In the genomic region with DNA sequence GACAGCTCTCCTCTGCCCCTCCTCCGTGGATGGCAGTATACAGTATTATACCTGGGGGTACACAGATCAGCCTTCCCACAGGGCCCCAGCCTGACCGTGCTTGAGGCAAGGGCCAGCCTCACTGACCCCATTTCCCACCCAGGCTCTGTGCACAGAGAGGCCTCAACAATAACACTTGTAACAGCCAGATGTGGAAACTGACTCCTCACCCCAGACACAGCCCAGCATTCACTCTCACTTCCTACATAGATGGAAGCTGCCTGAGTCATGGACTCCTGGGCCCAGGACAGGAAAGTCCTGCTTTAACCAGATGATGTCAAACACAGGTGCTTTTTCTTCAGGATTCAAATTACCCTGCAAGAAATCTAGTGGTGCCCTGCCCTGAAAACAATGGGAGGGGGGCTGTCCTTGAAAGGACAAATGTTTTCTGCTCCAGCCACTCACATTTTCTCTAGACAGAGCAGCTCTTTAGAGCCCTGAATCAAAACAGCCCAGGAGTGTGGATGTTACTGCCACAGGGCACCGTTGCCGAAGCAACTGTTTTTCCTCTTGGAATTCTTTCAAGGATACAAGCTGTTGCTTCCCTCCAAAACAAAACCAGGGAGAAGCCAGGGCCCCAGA, we compare ENCODE assay signal across 8 cellular contexts. TPM values are rescaled to one million over a fixed set of nuclear protein-coding genes. Genes with fewer than 3 reads are reported as not detected.
A peak's percentile ranks its signal among the peaks of the same experiment; 100 is the strongest.
DNase-seq lines count a peak whose midpoint lies in the region; ATAC-seq and TF ChIP-seq lines count a peak whose summit lies in the region.

No MANE protein-coding gene starts in this region.

- H3K9me3 ChIP-seq in ascending aorta: no peaks in the 10 kb centered on the region
- no peaks in the 10 kb centered on the region for H3K9me3 ChIP-seq in thyroid gland

- TF ChIP-seq CTCF in ascending aorta (IDR thresholded peaks at IDR 0.05) (no peak), thyroid gland (IDR thresholded peaks at IDR 0.05) (no peak)

- no peaks in the 10 kb centered on the region for H3K27me3 Mint-ChIP-seq in activated CD4-positive, alpha-beta T cell treated with anti-CD3 and anti-CD28 coated beads, Interleukin-2, amount 10 ng/mL, durations not matched to agents 7 days and 5 days
- peaks cover 2 to 27% (median 16%) of the 10 kb centered on the region in 3 donors for H3K27me3 Mint-ChIP-seq in immature natural killer cell (ENCODE audit: low read depth in 3 of 3)

- peak overlapping the region; percentile 46 for H3K27ac Mint-ChIP-seq in activated CD4-positive, alpha-beta T cell treated with anti-CD3 and anti-CD28 coated beads, Interleukin-2, amount 10 ng/mL, durations not matched to agents 7 days and 5 days
- peak overlapping the region; percentile 95 to 99 (median 96) for H3K27ac Mint-ChIP-seq in immature natural killer cell

- CTCF ChIA-PET in activated CD4-positive, alpha-beta T cell treated with anti-CD3 and anti-CD28 coated beads, Interleukin-2, amount 10 ng/mL, durations not matched to agents 7 days and 5 days (lab: Charles Lee): interaction anchor here (0.8 to 2.2 kb wide), 5 partner anchors 8 to 40 kb away, joined by 3 to 11 read pairs (median 3); no protein-coding TSS in a partner anchor
- CTCF ChIA-PET in HEK293T (lab: Yijun Ruan, JAX): no interaction called here

- peaks cover 2% of the 10 kb centered on the region for H3K9me3 Mint-ChIP-seq in activated CD4-positive, alpha-beta T cell treated with anti-CD3 and anti-CD28 coated beads, Interleukin-2, amount 10 ng/mL, durations not matched to agents 7 days and 5 days
- no peaks in the 10 kb centered on the region for H3K9me3 Mint-ChIP-seq in immature natural killer cell

- no peaks in the 10 kb centered on the region for H3K36me3 ChIP-seq in ascending aorta
- H3K36me3 ChIP-seq in thyroid gland: no peaks in the 10 kb centered on the region

- no peak overlapping the region for H3K4me3 Mint-ChIP-seq in activated CD4-positive, alpha-beta T cell treated with anti-CD3 and anti-CD28 coated beads, Interleukin-2, amount 10 ng/mL, durations not matched to agents 7 days and 5 days
- H3K4me3 Mint-ChIP-seq in immature natural killer cell: peak overlapping the region; percentile 61 to 83 (median 70)

- H3K27me3 ChIP-seq in ascending aorta: no peaks in the 10 kb centered on the region
- no peaks in the 10 kb centered on the region for H3K27me3 ChIP-seq in thyroid gland

- H3K4me1 Mint-ChIP-seq in activated CD4-positive, alpha-beta T cell treated with anti-CD3 and anti-CD28 coated beads, Interleukin-2, amount 10 ng/mL, durations not matched to agents 7 days and 5 days: peaks cover 70% of the 10 kb centered on the region
- peaks cover 84 to 87% of the 10 kb centered on the region in 2 donors for H3K4me1 Mint-ChIP-seq in immature natural killer cell

- DNase-seq in activated CD4-positive, alpha-beta T cell treated with anti-CD3 and anti-CD28 coated beads, Interleukin-2, amount 10 ng/mL, durations not matched to agents 7 days and 5 days: no peak
- no peak for DNase-seq in activated CD4-positive, alpha-beta T cell treated with anti-CD3 and anti-CD28 coated beads for 48 hours
- DNase-seq in ascending aorta (ENCODE audit: low spot score in 2 of 2): no peak
- DNase-seq in immature natural killer cell: no peak
- DNase-seq in thyroid gland: peak in 1 of 2 donors; percentile 27
- DNase-seq in NCI-H2081 treated with DMSO at 0.1 percent for 48 hours (lab: John Stamatoyannopoulos, UW): no peak
- no peak for DNase-seq in HEK293T (ENCODE audit: extremely low spot score)

- POLR2A ChIA-PET in activated CD4-positive, alpha-beta T cell treated with anti-CD3 and anti-CD28 coated beads, Interleukin-2, amount 10 ng/mL, durations not matched to agents 7 days and 5 days (lab: Charles Lee): no interaction called here
- POLR2A ChIA-PET in HEK293T (lab: Yijun Ruan, JAX): no interaction called here

- H3K4me3 ChIP-seq in ascending aorta (no peak overlapping the region), thyroid gland (replicated peaks in 1 of 3) (no peak overlapping the region)

- no peak for TF ChIP-seq POLR2A in thyroid gland (IDR thresholded peaks at IDR 0.05)

- H3K27ac ChIP-seq in ascending aorta (peak overlapping the region; percentile 51 to 72), thyroid gland (peak overlapping the region in 2 of 3 donors; percentile 70 to 77)

- H3K4me1 ChIP-seq in ascending aorta (peaks cover 7 to 23% of the 10 kb centered on the region in 2 donors), thyroid gland (peaks cover 53 to 80% of the 10 kb centered on the region in 2 donors)

- 33 to 34% methylated on average over 4 of the region's 4 CpGs for WGBS in thyroid gland, 2 donors

- peaks cover 38% of the 10 kb centered on the region for H3K36me3 Mint-ChIP-seq in activated CD4-positive, alpha-beta T cell treated with anti-CD3 and anti-CD28 coated beads, Interleukin-2, amount 10 ng/mL, durations not matched to agents 7 days and 5 days (ENCODE audit: low read depth)
- peaks cover 0 to 4% (median 4%) of the 10 kb centered on the region in 3 donors for H3K36me3 Mint-ChIP-seq in immature natural killer cell

- intact Hi-C loops in ascending aorta (cut with DNase I) (no loop called here), thyroid gland (cut with DNase I) (no loop called here)

- no peak for ATAC-seq in GM18511 (IDR thresholded peaks at IDR 0.05; ENCODE audit: unreplicated experiment)

TF ChIP-seq in HEK293T, 16 proteins besides CTCF, POLR2A, EP300 and RAD21:
- TF ChIP-seq SP1 (IDR thresholded peaks at IDR 0.05) (no peak), FOXM1 (IDR thresholded peaks at IDR 0.05; ENCODE audit: borderline replicate concordance) (no peak), HDGF (IDR thresholded peaks at IDR 0.05; ENCODE audit: borderline replicate concordance) (no peak), ARNT (IDR thresholded peaks at IDR 0.05) (no peak), LEF1 (IDR thresholded peaks at IDR 0.05; ENCODE audit: borderline replicate concordance) (no peak), FOXA1 (IDR thresholded peaks at IDR 0.05) (no peak), TARDBP (IDR thresholded peaks at IDR 0.05) (no peak), NFRKB (IDR thresholded peaks at IDR 0.05) (no peak), SUZ12 (IDR thresholded peaks at IDR 0.05) (no peak), FOXK2 (IDR thresholded peaks at IDR 0.05) (no peak), ELF4 (IDR thresholded peaks at IDR 0.05) (no peak), ZNF384 (IDR thresholded peaks at IDR 0.05) (no peak), L3MBTL2 (conservative IDR thresholded peaks at IDR 0.05) (no peak), BHLHE40 (IDR thresholded peaks at IDR 0.05; ENCODE audit: borderline replicate concordance) (no peak), CTBP1 (IDR thresholded peaks at IDR 0.05; ENCODE audit: borderline replicate concordance) (no peak)
- TF ChIP-seq, protein P1, sequence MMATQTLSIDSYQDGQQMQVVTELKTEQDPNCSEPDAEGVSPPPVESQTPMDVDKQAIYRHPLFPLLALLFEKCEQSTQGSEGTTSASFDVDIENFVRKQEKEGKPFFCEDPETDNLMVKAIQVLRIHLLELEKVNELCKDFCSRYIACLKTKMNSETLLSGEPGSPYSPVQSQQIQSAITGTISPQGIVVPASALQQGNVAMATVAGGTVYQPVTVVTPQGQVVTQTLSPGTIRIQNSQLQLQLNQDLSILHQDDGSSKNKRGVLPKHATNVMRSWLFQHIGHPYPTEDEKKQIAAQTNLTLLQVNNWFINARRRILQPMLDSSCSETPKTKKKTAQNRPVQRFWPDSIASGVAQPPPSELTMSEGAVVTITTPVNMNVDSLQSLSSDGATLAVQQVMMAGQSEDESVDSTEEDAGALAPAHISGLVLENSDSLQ (IDR thresholded peaks at IDR 0.05): no peak

RNA-seq across cellular contexts. Expression of a gene that starts 16.4 kb away (rescaled TPM):
- total RNA-seq in activated CD4-positive, alpha-beta T cell treated with anti-CD3 and anti-CD28 coated beads, Interleukin-2, amount 10 ng/mL, durations not matched to agents 7 days and 5 days: 10 to 100 TPM; 48.7 to 56.1 TPM
- total RNA-seq in ascending aorta (34.3 TPM), thyroid gland (10 to 100 TPM; 43.2 to 60.6 (median 51.8) TPM)
- 100 to 1,000 TPM; 114 to 174 (median 129) TPM for polyA plus RNA-seq in immature natural killer cell

RNA-seq across cellular contexts. Expression of a gene that starts 19.3 kb away (rescaled TPM):
- 100 to 1,000 TPM; 194 to 212 TPM for total RNA-seq in activated CD4-positive, alpha-beta T cell treated with anti-CD3 and anti-CD28 coated beads, Interleukin-2, amount 10 ng/mL, durations not matched to agents 7 days and 5 days
- total RNA-seq in ascending aorta (70.2 TPM), thyroid gland (10 to 100 TPM; 19.4 to 38.6 (median 27.5) TPM)
- 10 to 100 TPM in 1 of 3 donors, 1 to 10 TPM in 2; 7.9 to 28.4 (median 9.9) TPM for polyA plus RNA-seq in immature natural killer cell
